In genomic region chr5:140346348-140347221, GRCh38 we compare ENCODE assay signal across 1 cellular context.
TF ChIP-seq lines count a peak whose summit lies in the region.

TSS of gene HBEGF (minus strand) at chr5:140346603. CDS start at chr5:140346328, 275 bp downstream.

TF ChIP-seq in HepG2, 621 proteins besides CTCF, POLR2A, EP300 and RAD21 (continued from another document):
- TF ChIP-seq ZNF609 (CRISPR knock-in tag; IDR thresholded peaks at IDR 0.05; ENCODE audit: borderline replicate concordance) (0 out of 2 replicates have a peak, but pooled peaks have one; percentile 35), ZNF432 (CRISPR knock-in tag; IDR thresholded peaks at IDR 0.05; ENCODE audit: borderline replicate concordance) (no peak), SOX6 (IDR thresholded peaks at IDR 0.05) (no peak), SOX6 (CRISPR knock-in tag; IDR thresholded peaks at IDR 0.05) (0 out of 2 replicates have a peak, but pooled peaks have one; percentile 10), NRL (CRISPR knock-in tag; IDR thresholded peaks at IDR 0.05; ENCODE audit: borderline replicate concordance) (peak; percentile 90), ZNF234 (CRISPR knock-in tag; conservative IDR thresholded peaks at IDR 0.05) (0 out of 2 replicates have a peak, but pooled peaks have one; percentile 46), ZMAT3 (CRISPR knock-in tag; conservative IDR thresholded peaks at IDR 0.05) (no peak), ZNF543 (CRISPR knock-in tag; IDR thresholded peaks at IDR 0.05) (peak; percentile 47; the same call in 1 of the 2 replicates), PHF5A (CRISPR knock-in tag; IDR thresholded peaks at IDR 0.05; ENCODE audit: low read depth, unreplicated experiment) (peak; percentile 40), MTA1 (CRISPR knock-in tag; IDR thresholded peaks at IDR 0.05; ENCODE audit: borderline replicate concordance) (peak; percentile 52; the same call in 1 of the 2 replicates), ZSCAN30 (CRISPR knock-in tag; IDR thresholded peaks at IDR 0.05) (peak; percentile 33; the same call in 1 of the 2 replicates), ZNF766 (CRISPR knock-in tag; IDR thresholded peaks at IDR 0.05; ENCODE audit: borderline replicate concordance) (peak; percentile 35; the same call in 1 of the 2 replicates), ZNF329 (CRISPR knock-in tag; IDR thresholded peaks at IDR 0.05; ENCODE audit: low read depth) (peak; percentile 75; the same call in 1 of the 2 replicates), POGZ (CRISPR knock-in tag; IDR thresholded peaks at IDR 0.05) (peak; percentile 58; the same call in 1 of the 2 replicates), YY1 (IDR thresholded peaks at IDR 0.05; ENCODE audit: insufficient read depth, insufficient replicate concordance, low read depth, low read length) (no peak), CHCHD3 (CRISPR knock-in tag; IDR thresholded peaks at IDR 0.05) (no peak), MED13 (CRISPR knock-in tag; IDR thresholded peaks at IDR 0.05) (0 out of 2 replicates have a peak, but pooled peaks have one; percentile 11), DRAP1 (CRISPR knock-in tag; IDR thresholded peaks at IDR 0.05) (0 out of 2 replicates have a peak, but pooled peaks have one; percentile 54), ZFX (CRISPR knock-in tag; IDR thresholded peaks at IDR 0.05; ENCODE audit: low read depth) (peak; percentile 55), NFRKB (IDR thresholded peaks at IDR 0.05) (no peak), ELF4 (CRISPR knock-in tag; IDR thresholded peaks at IDR 0.05; ENCODE audit: borderline replicate concordance) (no peak), ZSCAN31 (CRISPR knock-in tag; IDR thresholded peaks at IDR 0.05; ENCODE audit: low read depth) (peak; percentile 53; the same call in 1 of the 2 replicates), SMAD1 (CRISPR knock-in tag; IDR thresholded peaks at IDR 0.05; ENCODE audit: borderline replicate concordance, low read depth) (0 out of 2 replicates have a peak, but pooled peaks have one; percentile 35), DZIP1 (CRISPR knock-in tag; IDR thresholded peaks at IDR 0.05) (peak; percentile 77; the same call in 1 of the 2 replicates), RBFOX2 (IDR thresholded peaks at IDR 0.05; ENCODE audit: low read depth, low read length) (peak; percentile 83), HIC2 (CRISPR knock-in tag; IDR thresholded peaks at IDR 0.05; ENCODE audit: low read depth) (0 out of 2 replicates have a peak, but pooled peaks have one; percentile 21), SSRP1 (CRISPR knock-in tag; IDR thresholded peaks at IDR 0.05) (no peak), HOXA3 (CRISPR knock-in tag; IDR thresholded peaks at IDR 0.05) (peak; percentile 26), USF2 (IDR thresholded peaks at IDR 0.05; ENCODE audit: low read depth, low read length) (no peak), USF2 (CRISPR knock-in tag; IDR thresholded peaks at IDR 0.05; ENCODE audit: borderline replicate concordance) (no peak; the same call in 1 of the 2 replicates), HIVEP1 (CRISPR knock-in tag; IDR thresholded peaks at IDR 0.05) (peak; percentile 48; the same call in 1 of the 2 replicates), PREB (CRISPR knock-in tag; IDR thresholded peaks at IDR 0.05) (0 out of 2 replicates have a peak, but pooled peaks have one; percentile 37), DNMT3B (CRISPR knock-in tag; conservative IDR thresholded peaks at IDR 0.05) (0 out of 2 replicates have a peak, but pooled peaks have one; percentile 21), WIZ (CRISPR knock-in tag; IDR thresholded peaks at IDR 0.05) (0 out of 2 replicates have a peak, but pooled peaks have one; percentile 79), RXRA (CRISPR knock-in tag; IDR thresholded peaks at IDR 0.05) (peak; percentile 39; the same call in 1 of the 2 replicates), E2F5 (CRISPR knock-in tag; conservative IDR thresholded peaks at IDR 0.05) (0 out of 2 replicates have a peak, but pooled peaks have one; percentile 10), ZFP1 (CRISPR knock-in tag; IDR thresholded peaks at IDR 0.05) (no peak), ZNF800 (CRISPR knock-in tag; IDR thresholded peaks at IDR 0.05) (no peak), ZIK1 (CRISPR knock-in tag; IDR thresholded peaks at IDR 0.05; ENCODE audit: borderline replicate concordance, low read depth) (peak; percentile 25; the same call in 1 of the 2 replicates), ZBTB39 (CRISPR knock-in tag; IDR thresholded peaks at IDR 0.05) (peak; percentile 26; the same call in 1 of the 2 replicates), ZNF891 (CRISPR knock-in tag; IDR thresholded peaks at IDR 0.05) (0 out of 2 replicates have a peak, but pooled peaks have one; percentile 62)
